ENCODE assay signal across 29 cellular contexts in genomic region chr7:23264916-23265458, GRCh38. TPM values are rescaled to one million over a fixed set of nuclear protein-coding genes. Genes with fewer than 3 reads are reported as not detected.
DNase-seq lines count a peak whose midpoint lies in the region; ATAC-seq and TF ChIP-seq lines count a peak whose summit lies in the region.
"Had no signal": no experiment of that assay in that cellular context is flagged by ENCODE, and none has a peak within 500 bp of the region (broad histone marks: within the 10 kb centered on the region; RNA-seq: fewer than 3 reads in every experiment).

No MANE protein-coding gene starts in this region.

- no peaks in the 10 kb centered on the region for H3K36me3 Mint-ChIP-seq in MCF 10A (ENCODE audit: insufficient read depth, unreplicated experiment)
- no peaks in the 10 kb centered on the region for H3K36me3 Mint-ChIP-seq in stimulated activated effector memory CD8-positive, alpha-beta T cell treated with anti-CD3 and anti-CD28 coated beads, Interleukin-12 subunit alpha, Interleukin-12 subunit beta, amount 100 ng/mL, for 72 hours
- H3K36me3 Mint-ChIP-seq: activated naive CD8-positive, alpha-beta T cell; mesothelial cell of epicardium; stimulated activated naive B cell treated with anti-CD40 and anti-IgM and Interleukin-4, amounts not matched to agents 10 μg/mL and 1 μg/mL and 100 μg/mL, for 72 hours had no signal

- H3K9me3 Mint-ChIP-seq in MCF 10A (ENCODE audit: unreplicated experiment) = no peaks in the 10 kb centered on the region
- H3K9me3 Mint-ChIP-seq in stimulated activated effector memory CD8-positive, alpha-beta T cell treated with anti-CD3 and anti-CD28 coated beads, Interleukin-12 subunit alpha, Interleukin-12 subunit beta, amount 100 ng/mL, for 72 hours = no peaks in the 10 kb centered on the region
- H3K9me3 Mint-ChIP-seq: activated CD4-positive, alpha-beta T cell treated with anti-CD3 and anti-CD28 coated beads, Interleukin-2, amount 10 ng/mL, durations not matched to agents 7 days and 5 days; stimulated activated naive B cell treated with anti-CD40 and anti-IgM and Interleukin-4, amounts not matched to agents 10 μg/mL and 1 μg/mL and 100 μg/mL, for 72 hours had no signal

- H3K4me1 ChIP-seq in mammary epithelial cell (ENCODE audit: insufficient read depth, low read length) = no peaks in the 10 kb centered on the region
- H3K4me1 ChIP-seq: BE2C, esophagus squamous epithelium, gastrocnemius medialis, testis, uterus had no signal

- H3K27me3 Mint-ChIP-seq in MCF 10A (ENCODE audit: insufficient read depth, unreplicated experiment) = no peaks in the 10 kb centered on the region
- H3K27me3 Mint-ChIP-seq: activated CD4-positive, alpha-beta T cell treated with anti-CD3 and anti-CD28 coated beads, Interleukin-2, amount 10 ng/mL, durations not matched to agents 7 days and 5 days; activated naive CD8-positive, alpha-beta T cell had no signal

- H3K27ac ChIP-seq in mammary epithelial cell (ENCODE audit: insufficient read depth, low read depth, low read length) = no peak overlapping the region
- H3K27ac ChIP-seq: esophagus squamous epithelium, gastrocnemius medialis, HL-60, testis, uterus, VCaP had no signal

- no peaks in the 10 kb centered on the region for H3K9me3 ChIP-seq in mammary epithelial cell (replicated peaks; ENCODE audit: insufficient read depth, low read length)
- H3K9me3 ChIP-seq: BE2C, esophagus squamous epithelium, gastrocnemius medialis, testis, uterus had no signal

- no peaks in the 10 kb centered on the region for H3K79me2 ChIP-seq in mammary epithelial cell (ENCODE audit: insufficient read depth, low read length)

- ATAC-seq in GM21529 (IDR thresholded peaks at IDR 0.05; ENCODE audit: unreplicated experiment) (peak; percentile 63), HG03196 (IDR thresholded peaks at IDR 0.05; ENCODE audit: unreplicated experiment) (peak; percentile 51), HG02763 (IDR thresholded peaks at IDR 0.05; ENCODE audit: unreplicated experiment) (no peak), GM18519 (IDR thresholded peaks at IDR 0.05; ENCODE audit: low FRiP score, unreplicated experiment) (no peak)
- peak; percentile 45 for ATAC-seq in stimulated activated effector memory CD8-positive, alpha-beta T cell treated with anti-CD3 and anti-CD28 coated beads, Interleukin-12 subunit alpha, Interleukin-12 subunit beta, amount 100 ng/mL, for 72 hours
- ATAC-seq: gastrocnemius medialis; left ventricle myocardium superior; naive thymus-derived CD8-positive, alpha-beta T cell; T-helper 17 cell had no signal

- peak overlapping the region; percentile 4 for H2AFZ ChIP-seq in mammary epithelial cell (ENCODE audit: low read depth, low read length)

- no peaks in the 10 kb centered on the region for H4K20me1 ChIP-seq in mammary epithelial cell (ENCODE audit: insufficient read depth, low read length)

- POLR2A ChIA-PET in MCF 10A (lab: Yijun Ruan, JAX) = interaction anchor here (0.9 to 1.1 kb wide), 2 partner anchors 34 to 149 kb away, joined by 3 read pairs; partner anchors contain the start of gene MALSU1

- intact Hi-C loops in mammary epithelial cell (cut with micrococcal nuclease) (no loop called here), MCF 10A (cut with micrococcal nuclease) (loop anchor here (5.0 kb wide), 1 partner anchor 178 kb away; no protein-coding TSS in a partner anchor)

- CTCF ChIA-PET in mammary epithelial cell (lab: Charles Lee; ENCODE audit: low non-redundant PET) = no interaction called here
- CTCF ChIA-PET in MCF 10A (lab: Yijun Ruan, JAX) = interaction anchor here (0.7 to 7.6 kb wide), 6 partner anchors 6 to 93 kb away, joined by 3 to 99 read pairs (median 4); no protein-coding TSS in a partner anchor

- BruUV-seq in mammary epithelial cell (replicated peaks; lab: Mats Ljungman, UMichigan) (no TSS peak), MCF 10A (replicated peaks; lab: Mats Ljungman, UMichigan) (no TSS peak)

- H3K4me1 Mint-ChIP-seq in MCF 10A (ENCODE audit: insufficient read depth, unreplicated experiment) = no peaks in the 10 kb centered on the region
- H3K4me1 Mint-ChIP-seq in stimulated activated effector memory CD8-positive, alpha-beta T cell treated with anti-CD3 and anti-CD28 coated beads, Interleukin-12 subunit alpha, Interleukin-12 subunit beta, amount 100 ng/mL, for 72 hours = no peaks in the 10 kb centered on the region
- H3K4me1 Mint-ChIP-seq: activated CD4-positive, alpha-beta T cell treated with anti-CD3 and anti-CD28 coated beads, Interleukin-2, amount 10 ng/mL, durations not matched to agents 7 days and 5 days; mesothelial cell of epicardium; naive thymus-derived CD8-positive, alpha-beta T cell; stimulated activated naive B cell treated with anti-CD40 and anti-IgM and Interleukin-4, amounts not matched to agents 10 μg/mL and 1 μg/mL and 100 μg/mL, for 72 hours; T-helper 17 cell had no signal

- H3K4me3 ChIP-seq in mammary epithelial cell (replicated peaks in 1 of 3; ENCODE audit: insufficient read depth in 1 of 3, low read depth in 2 of 3, low read length in 3 of 3) = no peak overlapping the region
- H3K4me3 ChIP-seq: esophagus squamous epithelium, gastrocnemius medialis, testis, uterus had no signal

- DNase-seq in mammary epithelial cell = no peak
- no peak for DNase-seq in MCF 10A (ENCODE audit: unreplicated experiment)
- DNase-seq in stimulated activated effector memory CD8-positive, alpha-beta T cell treated with anti-CD3 and anti-CD28 coated beads, Interleukin-12 subunit alpha, Interleukin-12 subunit beta, amount 100 ng/mL, for 72 hours (ENCODE audit: low spot score in 2 of 2) = no peak
- DNase-seq in SKM-1 (lab: John Stamatoyannopoulos, UW; ENCODE audit: unreplicated experiment) = no peak
- DNase-seq: activated CD4-positive, alpha-beta T cell treated with anti-CD3 and anti-CD28 coated beads, Interleukin-2, amount 10 ng/mL, durations not matched to agents 7 days and 5 days; BE2C; caudate nucleus; DND-41; esophagus squamous epithelium; gastrocnemius medialis; left ventricle myocardium superior; naive thymus-derived CD8-positive, alpha-beta T cell; NCI-H1105; NCI-H2029; NCI-H226; RPMI8226; stimulated activated CD4-positive, alpha-beta T cell treated with anti-CD3 and anti-CD28 coated beads, Interleukin-4, amount 100 ng/mL, for 1 hour; stimulated activated naive B cell treated with anti-CD40 and anti-IgM and Interleukin-4, amounts not matched to agents 10 μg/mL and 1 μg/mL and 100 μg/mL, for 72 hours; T-helper 17 cell; testis; uterus had no signal

- TF ChIP-seq CTCF in mammary epithelial cell (conservative IDR thresholded peaks at IDR 0.05 in 1 of 2, IDR thresholded peaks at IDR 0.05 in 1 of 2; ENCODE audit: extremely low read depth in 1 of 2, insufficient read depth in 1 of 2, low read depth in 1 of 2, low read length in 2 of 2) = no peak
- no peak for TF ChIP-seq CTCF in MCF 10A (IDR thresholded peaks at IDR 0.05; ENCODE audit: unreplicated experiment)

- no peak overlapping the region for H3K4me2 ChIP-seq in mammary epithelial cell (ENCODE audit: insufficient read depth, low read depth, low read length)

- dilution Hi-C loops in mammary epithelial cell (cut with HindIII; ENCODE audit: low sequenced_read_pairs) = no loop called here

- H3K9ac ChIP-seq in mammary epithelial cell (ENCODE audit: insufficient read depth, low read length) = no peak overlapping the region

- no peak overlapping the region for H3K4me3 Mint-ChIP-seq in MCF 10A (ENCODE audit: unreplicated experiment)
- H3K4me3 Mint-ChIP-seq in stimulated activated effector memory CD8-positive, alpha-beta T cell treated with anti-CD3 and anti-CD28 coated beads, Interleukin-12 subunit alpha, Interleukin-12 subunit beta, amount 100 ng/mL, for 72 hours = no peak overlapping the region
- H3K4me3 Mint-ChIP-seq: activated CD4-positive, alpha-beta T cell treated with anti-CD3 and anti-CD28 coated beads, Interleukin-2, amount 10 ng/mL, durations not matched to agents 7 days and 5 days; activated naive CD8-positive, alpha-beta T cell; mesothelial cell of epicardium; naive thymus-derived CD8-positive, alpha-beta T cell; stimulated activated naive B cell treated with anti-CD40 and anti-IgM and Interleukin-4, amounts not matched to agents 10 μg/mL and 1 μg/mL and 100 μg/mL, for 72 hours; T-helper 17 cell had no signal

- 60% methylated on average over 7 of the region's 7 CpGs for WGBS in mammary epithelial cell (ENCODE audit: low coverage, missing lambda C conversion rate)

- in situ Hi-C loops in mammary epithelial cell (cut with MboI; ENCODE audit: low sequenced_read_pairs in 2 of 2) = loop anchor here in 1 of 2 donors (5.0 to 25.0 kb wide), 2 partner anchors 78 to 447 kb away; partner anchors contain the start of gene STK31

- H3K36me3 ChIP-seq in mammary epithelial cell (ENCODE audit: insufficient read depth, low read length) = no peaks in the 10 kb centered on the region
- H3K36me3 ChIP-seq: BE2C, gastrocnemius medialis, uterus had no signal

- H3K27me3 ChIP-seq in mammary epithelial cell (ENCODE audit: insufficient read depth, low read length) = no peaks in the 10 kb centered on the region
- H3K27me3 ChIP-seq: BE2C, esophagus squamous epithelium, gastrocnemius medialis, testis, uterus had no signal

- no peak overlapping the region for H3K27ac Mint-ChIP-seq in MCF 10A (ENCODE audit: low read depth, unreplicated experiment)
- no peak overlapping the region for H3K27ac Mint-ChIP-seq in stimulated activated effector memory CD8-positive, alpha-beta T cell treated with anti-CD3 and anti-CD28 coated beads, Interleukin-12 subunit alpha, Interleukin-12 subunit beta, amount 100 ng/mL, for 72 hours
- H3K27ac Mint-ChIP-seq: activated CD4-positive, alpha-beta T cell treated with anti-CD3 and anti-CD28 coated beads, Interleukin-2, amount 10 ng/mL, durations not matched to agents 7 days and 5 days; activated naive CD8-positive, alpha-beta T cell; mesothelial cell of epicardium; naive thymus-derived CD8-positive, alpha-beta T cell; stimulated activated naive B cell treated with anti-CD40 and anti-IgM and Interleukin-4, amounts not matched to agents 10 μg/mL and 1 μg/mL and 100 μg/mL, for 72 hours; T-helper 17 cell had no signal

RNA-seq across cellular contexts. Expression of gene GPNMB, which starts 18.4 kb away (rescaled TPM):
- total RNA-seq in mammary epithelial cell (100 to 1,000 TPM in 1 of 2 donors, 10 to 100 TPM in 1; 12.3 to 208 TPM), MCF 10A (2022) (1.1 and 1.6 TPM in 2 replicates)
- 5.1 TPM for polyA plus RNA-seq in mammary epithelial cell
- 4.2 TPM for polyA minus RNA-seq in mammary epithelial cell
- total RNA-seq: activated CD4-positive, alpha-beta T cell treated with anti-CD3 and anti-CD28 coated beads, Interleukin-2, amount 10 ng/mL, durations not matched to agents 7 days and 5 days; T-helper 17 cell had no signal
- polyA plus RNA-seq: naive thymus-derived CD8-positive, alpha-beta T cell had no signal

RNA-seq across cellular contexts. Expression of gene MALSU1, which starts 34.2 kb away (rescaled TPM):
- total RNA-seq in mammary epithelial cell (10 to 100 TPM; 42.2 to 65.0 TPM), MCF 10A (2022) (64.8 and 78.3 TPM in 2 replicates)
- polyA plus RNA-seq in mammary epithelial cell = 54.3 TPM
- polyA minus RNA-seq in mammary epithelial cell = 24.9 TPM

Comparison
In these comparisons a context has a peak if more than half of its experiments do, and no peak if none do; other contexts are left out.
1. ATAC-seq: peak in GM21529 (single experiment), HG03196 (single experiment) and stimulated activated effector memory CD8-positive, alpha-beta T cell treated with anti-CD3 and anti-CD28 coated beads, Interleukin-12 subunit alpha, Interleukin-12 subunit beta, amount 100 ng/mL, for 72 hours (single experiment); none in HG02763 (single experiment) and GM18519 (single experiment).